ENCODE assay signal across 9 cellular contexts in the genomic region with DNA sequence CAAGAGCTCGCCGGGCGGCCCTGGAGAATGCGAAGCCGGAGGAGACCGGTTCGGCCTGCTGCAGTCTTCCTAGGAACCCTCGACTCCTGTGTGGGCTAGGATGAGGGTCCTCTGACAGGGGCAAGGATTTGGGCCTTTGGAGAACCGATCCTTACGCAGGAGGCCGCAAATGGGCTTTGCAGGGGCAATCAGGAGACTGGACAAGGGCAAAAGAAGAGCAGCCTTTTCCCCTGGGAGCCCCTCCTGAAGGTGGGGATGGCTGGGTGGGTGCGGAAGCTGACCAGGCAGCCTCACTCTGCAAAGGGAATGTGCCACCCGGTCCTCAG.
DNase-seq lines count a peak whose midpoint lies in the region; ATAC-seq and TF ChIP-seq lines count a peak whose summit lies in the region.
"Had no signal": no experiment of that assay in that cellular context is flagged by ENCODE, and none has a peak within 500 bp of the region (broad histone marks: within the 10 kb centered on the region; RNA-seq: fewer than 3 reads in every experiment).

No MANE protein-coding gene starts in this region.

- H3K36me3 ChIP-seq in HUES64 (ENCODE audit: insufficient read depth, low read length) (no peaks in the 10 kb centered on the region), lower lobe of right lung (no peaks in the 10 kb centered on the region), suprapubic skin (no peaks in the 10 kb centered on the region)

- no peak for TF ChIP-seq CTCF in chondrocyte (IDR thresholded peaks at IDR 0.05)
- TF ChIP-seq CTCF in lower lobe of right lung (IDR thresholded peaks at IDR 0.05): no peak
- no peak for TF ChIP-seq CTCF in suprapubic skin (IDR thresholded peaks at IDR 0.05)

- no peak for ATAC-seq in lower lobe of right lung
- ATAC-seq in naive thymus-derived CD8-positive, alpha-beta T cell: no peak
- no peak for ATAC-seq in HG02759 (IDR thresholded peaks at IDR 0.05; ENCODE audit: unreplicated experiment)
- ATAC-seq in GM21619 (IDR thresholded peaks at IDR 0.05; ENCODE audit: unreplicated experiment): no peak

- no peak for DNase-seq in chondrocyte (ENCODE audit: low spot score)
- no peak for DNase-seq in lower lobe of right lung
- DNase-seq in suprapubic skin (ENCODE audit: low spot score in 2 of 2): no peak
- no peak for DNase-seq in activated T-cell treated with anti-CD3 and anti-CD28 coated beads, Interleukin-2, amount 50 U/mL, for 24 hours
- DNase-seq in naive thymus-derived CD8-positive, alpha-beta T cell: no peak
- DNase-seq: cerebellar nuclear complex had no signal

- H3K4me3 Mint-ChIP-seq in chondrocyte (ENCODE audit: unreplicated experiment): peak overlapping the region; percentile 88
- H3K4me3 Mint-ChIP-seq in activated T-cell treated with anti-CD3 and anti-CD28 coated beads, Interleukin-2, amount 50 U/mL, for 24 hours: no peak overlapping the region
- peak overlapping the region in 2 of 10 donors; percentile 47 to 56 for H3K4me3 Mint-ChIP-seq in naive thymus-derived CD8-positive, alpha-beta T cell

- POLR2A ChIA-PET in naive thymus-derived CD8-positive, alpha-beta T cell (lab: Charles Lee): no interaction called here

- no peak for TF ChIP-seq EP300 in suprapubic skin (IDR thresholded peaks at IDR 0.05)

- peak overlapping the region; percentile 88 for H3K27ac Mint-ChIP-seq in chondrocyte (ENCODE audit: unreplicated experiment)
- H3K27ac Mint-ChIP-seq in activated T-cell treated with anti-CD3 and anti-CD28 coated beads, Interleukin-2, amount 50 U/mL, for 24 hours: no peak overlapping the region
- no peak overlapping the region for H3K27ac Mint-ChIP-seq in naive thymus-derived CD8-positive, alpha-beta T cell

- H3K27me3 ChIP-seq in HUES64 (ENCODE audit: insufficient read depth, low read length): peaks cover 36% of the 10 kb centered on the region
- H3K27me3 ChIP-seq in lower lobe of right lung (ENCODE audit: low read depth): peaks cover 16% of the 10 kb centered on the region
- H3K27me3 ChIP-seq in suprapubic skin: peaks cover 2% of the 10 kb centered on the region

- H3K27me3 Mint-ChIP-seq in chondrocyte (ENCODE audit: low read depth): no peaks in the 10 kb centered on the region
- peaks cover 49% of the 10 kb centered on the region for H3K27me3 Mint-ChIP-seq in activated T-cell treated with anti-CD3 and anti-CD28 coated beads, Interleukin-2, amount 50 U/mL, for 24 hours
- H3K27me3 Mint-ChIP-seq in naive thymus-derived CD8-positive, alpha-beta T cell: peaks cover 10 to 46% (median 32%) of the 10 kb centered on the region in 5 donors

- TF ChIP-seq POLR2A in suprapubic skin (IDR thresholded peaks at IDR 0.05): no peak

- H3K4me1 Mint-ChIP-seq in chondrocyte (ENCODE audit: low read depth): peaks cover 77% of the 10 kb centered on the region
- peaks cover 4% of the 10 kb centered on the region for H3K4me1 Mint-ChIP-seq in activated T-cell treated with anti-CD3 and anti-CD28 coated beads, Interleukin-2, amount 50 U/mL, for 24 hours (ENCODE audit: low read depth)
- H3K4me1 Mint-ChIP-seq in naive thymus-derived CD8-positive, alpha-beta T cell: peaks cover 0 to 9% (median 4%) of the 10 kb centered on the region in 4 donors

- H3K9me3 Mint-ChIP-seq in chondrocyte (ENCODE audit: low read depth): no peaks in the 10 kb centered on the region
- H3K9me3 Mint-ChIP-seq in activated T-cell treated with anti-CD3 and anti-CD28 coated beads, Interleukin-2, amount 50 U/mL, for 24 hours: no peaks in the 10 kb centered on the region
- H3K9me3 Mint-ChIP-seq in naive thymus-derived CD8-positive, alpha-beta T cell: no peaks in the 10 kb centered on the region

- intact Hi-C loops in lower lobe of right lung (cut with DNase I): no loop called here

- H3K4me3 ChIP-seq in HUES64 (ENCODE audit: low read length): peak overlapping the region; percentile 61
- H3K4me3 ChIP-seq in lower lobe of right lung: peak overlapping the region; percentile 60
- H3K4me3 ChIP-seq in suprapubic skin: peak overlapping the region; percentile 53

- H3K9ac ChIP-seq in HUES64 (ENCODE audit: low read depth, low read length): peak overlapping the region; percentile 64

- H3K27ac ChIP-seq in HUES64 (ENCODE audit: low read depth, low read length): 0 out of 2 replicates have a peak overlapping the region, but pooled peaks have one; percentile 10
- H3K27ac ChIP-seq in lower lobe of right lung: no peak overlapping the region
- H3K27ac ChIP-seq in suprapubic skin: peak overlapping the region; percentile 55

- H3K36me3 Mint-ChIP-seq in chondrocyte (ENCODE audit: low read depth): no peaks in the 10 kb centered on the region
- no peaks in the 10 kb centered on the region for H3K36me3 Mint-ChIP-seq in activated T-cell treated with anti-CD3 and anti-CD28 coated beads, Interleukin-2, amount 50 U/mL, for 24 hours (ENCODE audit: low read depth)
- peaks cover 0 to 2% (median 0%) of the 10 kb centered on the region in 3 donors for H3K36me3 Mint-ChIP-seq in naive thymus-derived CD8-positive, alpha-beta T cell

- WGBS in HUES64: 7% methylated on average over 13 of the region's 13 CpGs
- 51% methylated on average over 13 of the region's 13 CpGs for WGBS in suprapubic skin

- H3K9me3 ChIP-seq in HUES64 (ENCODE audit: insufficient read depth, low read depth, low read length) (no peaks in the 10 kb centered on the region), lower lobe of right lung (no peaks in the 10 kb centered on the region), suprapubic skin (no peaks in the 10 kb centered on the region)

- H3K4me1 ChIP-seq in HUES64 (ENCODE audit: insufficient read depth, low read length): peaks cover 34% of the 10 kb centered on the region
- H3K4me1 ChIP-seq in lower lobe of right lung: peaks cover 25% of the 10 kb centered on the region
- peaks cover 42% of the 10 kb centered on the region for H3K4me1 ChIP-seq in suprapubic skin
